In the genomic region with DNA sequence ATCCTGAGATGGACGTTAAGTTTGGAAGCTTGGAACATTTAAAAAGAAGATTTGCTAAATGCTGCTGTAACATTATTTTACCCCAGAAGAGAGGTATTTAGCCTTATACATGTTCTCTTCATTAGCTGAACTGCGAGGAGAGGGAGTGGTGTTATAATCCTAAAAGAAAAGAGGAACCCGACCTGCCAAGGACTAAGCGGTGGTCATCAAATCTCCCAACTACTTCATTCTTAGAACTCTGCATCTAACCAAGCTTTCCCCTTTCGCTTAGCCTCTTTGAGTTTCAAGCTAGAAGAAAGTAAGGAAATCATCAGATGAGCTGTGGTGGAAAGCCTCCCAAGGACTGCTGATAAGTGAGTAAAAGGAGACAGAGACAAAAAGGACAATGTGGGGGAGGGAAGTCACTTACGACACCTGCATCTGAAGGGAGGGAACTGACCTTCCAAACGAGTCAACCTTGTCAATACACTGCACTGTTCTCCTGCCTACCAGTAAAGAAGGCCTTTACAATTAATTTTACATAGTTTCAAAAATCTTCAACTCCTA, we compare ENCODE assay signal across 20 cellular contexts.
"Had no signal": no experiment of that assay in that cellular context is flagged by ENCODE, and none has a peak within 500 bp of the region (broad histone marks: within the 10 kb centered on the region; RNA-seq: fewer than 3 reads in every experiment).

No MANE protein-coding gene starts in this region.

- DNase-seq: activated CD4-positive, alpha-beta memory T cell treated with anti-CD3 and anti-CD28 coated beads, Interleukin-2, amount 10 ng/mL, durations not matched to agents 7 days and 5 days; activated CD4-positive, alpha-beta T cell treated with anti-CD3 and anti-CD28 coated beads for 4 hours; activated gamma-delta T cell; activated T-cell treated with anti-CD3 and anti-CD28 coated beads, Interleukin-2, amount 50 U/mL, for 4 hours; central memory CD4-positive, alpha-beta T cell; left lung; mammary epithelial cell; mucosa of descending colon; naive thymus-derived CD8-positive, alpha-beta T cell; occipital lobe; stimulated activated CD4-positive, alpha-beta T cell treated with anti-CD3 and anti-CD28 coated beads, Interleukin-4, amount 100 ng/mL, for 4 hours; stimulated activated naive CD8-positive, alpha-beta T cell treated with anti-CD3 and anti-CD28 coated beads, Interleukin-15, Interleukin-2, amounts not matched to agents 100 U/mL and 50 U/mL, for 24 hours; trophoblast cell had no signal

- H3K27ac ChIP-seq: coronary artery, left lung, right atrium auricular region, skin epidermis had no signal

- H3K36me3 ChIP-seq: left lung, right atrium auricular region had no signal

- H3K27me3 ChIP-seq: left lung, right atrium auricular region had no signal

- H3K9me3 ChIP-seq: left lung, mucosa of descending colon, right atrium auricular region had no signal

- H3K4me1 Mint-ChIP-seq: brain; naive thymus-derived CD8-positive, alpha-beta T cell had no signal

- H3K27ac Mint-ChIP-seq: activated CD4-positive, alpha-beta memory T cell treated with anti-CD3 and anti-CD28 coated beads, Interleukin-2, amount 10 ng/mL, durations not matched to agents 7 days and 5 days; activated naive CD8-positive, alpha-beta T cell; brain; progenitor cell of endocrine pancreas had no signal

- H3K4me3 Mint-ChIP-seq: activated CD4-positive, alpha-beta memory T cell treated with anti-CD3 and anti-CD28 coated beads, Interleukin-2, amount 10 ng/mL, durations not matched to agents 7 days and 5 days; activated naive CD8-positive, alpha-beta T cell; activated T-cell treated with anti-CD3 and anti-CD28 coated beads, Interleukin-2, amount 50 U/mL, for 4 hours; brain; naive thymus-derived CD8-positive, alpha-beta T cell had no signal

- ATAC-seq: esophagus mucosa; left lung; mucosa of descending colon; naive thymus-derived CD8-positive, alpha-beta T cell; stimulated activated naive CD8-positive, alpha-beta T cell treated with anti-CD3 and anti-CD28 coated beads, Interleukin-15, Interleukin-2, amounts not matched to agents 100 U/mL and 50 U/mL, for 24 hours had no signal

- H3K9me3 Mint-ChIP-seq: activated CD4-positive, alpha-beta memory T cell treated with anti-CD3 and anti-CD28 coated beads, Interleukin-2, amount 10 ng/mL, durations not matched to agents 7 days and 5 days; activated T-cell treated with anti-CD3 and anti-CD28 coated beads, Interleukin-2, amount 50 U/mL, for 4 hours; naive thymus-derived CD8-positive, alpha-beta T cell had no signal

- H3K27me3 Mint-ChIP-seq: activated CD4-positive, alpha-beta memory T cell treated with anti-CD3 and anti-CD28 coated beads, Interleukin-2, amount 10 ng/mL, durations not matched to agents 7 days and 5 days; activated naive CD8-positive, alpha-beta T cell; brain; naive thymus-derived CD8-positive, alpha-beta T cell; progenitor cell of endocrine pancreas had no signal

- H3K4me3 ChIP-seq: coronary artery, left lung, mucosa of descending colon, right atrium auricular region, skin epidermis had no signal

- H3K4me1 ChIP-seq: left lung, right atrium auricular region had no signal
